Comparison of ENCODE assay signal across 9 cellular contexts in the genomic region with DNA sequence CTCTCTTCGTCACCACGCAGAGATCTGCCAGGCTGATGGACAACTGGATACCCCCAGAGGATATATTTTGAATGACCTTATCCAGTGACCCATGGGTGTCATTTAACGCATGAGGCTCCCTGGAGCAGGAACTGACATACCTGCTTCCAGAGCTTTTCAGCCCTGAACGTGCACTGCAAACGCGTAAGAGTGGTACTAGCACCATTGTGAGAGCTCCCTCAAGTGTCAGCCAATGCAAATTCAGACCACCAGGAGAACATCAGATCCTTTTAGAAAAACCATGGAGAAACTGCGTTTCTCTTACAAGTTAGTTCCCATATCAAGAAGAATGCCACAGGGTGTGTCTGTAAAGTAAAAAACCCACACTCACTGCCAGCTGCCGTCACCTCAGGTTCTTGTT. TPM values are rescaled to one million over a fixed set of nuclear protein-coding genes. Genes with fewer than 3 reads are reported as not detected.
DNase-seq lines count a peak whose midpoint lies in the region; ATAC-seq and TF ChIP-seq lines count a peak whose summit lies in the region.
"Had no signal": no experiment of that assay in that cellular context is flagged by ENCODE, and none has a peak within 500 bp of the region (broad histone marks: within the 10 kb centered on the region; RNA-seq: fewer than 3 reads in every experiment).

No MANE protein-coding gene starts in this region.

- in situ Hi-C loops in astrocyte of the spinal cord (cut with HindIII; ENCODE audit: low sequenced_read_pairs), result no loop called here

- H3F3A ChIP-seq in Loucy (ENCODE audit: low read depth), result no peaks in the 10 kb centered on the region

- no peak overlapping the region for H3K9ac ChIP-seq in Loucy (ENCODE audit: low read depth, low read length, poor library complexity, severe bottlenecking)

- no peaks in the 10 kb centered on the region for H3K4me1 ChIP-seq in Loucy (ENCODE audit: insufficient read depth, low read length, poor library complexity, severe bottlenecking)
- no peaks in the 10 kb centered on the region for H3K4me1 ChIP-seq in osteoblast (ENCODE audit: insufficient read depth, low read length)
- H3K4me1 ChIP-seq in upper lobe of left lung, result no peaks in the 10 kb centered on the region

- H4K20me1 ChIP-seq in Loucy (ENCODE audit: insufficient read depth, low read length, poor library complexity, severe bottlenecking) (no peaks in the 10 kb centered on the region), osteoblast (ENCODE audit: insufficient read depth, low read length) (no peaks in the 10 kb centered on the region)

- H3K27ac ChIP-seq in osteoblast (ENCODE audit: low read depth, low read length), result no peak overlapping the region
- no peak overlapping the region for H3K27ac ChIP-seq in upper lobe of left lung

- no peaks in the 10 kb centered on the region for H3K9me2 ChIP-seq in Loucy (replicated peaks; ENCODE audit: low read depth, low read length)

- TF ChIP-seq CTCF in Loucy (conservative IDR thresholded peaks at IDR 0.05; ENCODE audit: low read length) (peak; percentile 45), astrocyte of the spinal cord (IDR thresholded peaks at IDR 0.05; ENCODE audit: low read depth, low read length) (peak; percentile 47), osteoblast (IDR thresholded peaks at IDR 0.05; ENCODE audit: extremely low read depth, low read depth, low read length) (peak; percentile 42), upper lobe of left lung (IDR thresholded peaks at IDR 0.05) (no peak)

- no peak overlapping the region for H3K4me2 ChIP-seq in Loucy (ENCODE audit: low read depth, low read length, poor library complexity, severe bottlenecking)
- H3K4me2 ChIP-seq in osteoblast (ENCODE audit: insufficient read depth, low read length), result no peak overlapping the region

- H3K4me3 ChIP-seq in Loucy (ENCODE audit: low read length, poor library complexity, severe bottlenecking) (no peak overlapping the region), astrocyte of the spinal cord (ENCODE audit: low read depth, low read length) (no peak overlapping the region), osteoblast (ENCODE audit: insufficient read depth, low read length) (no peak overlapping the region), upper lobe of left lung (no peak overlapping the region)

- peak; percentile 63 for DNase-seq in DMS 273 (lab: John Stamatoyannopoulos, UW; ENCODE audit: unreplicated experiment)
- DNase-seq in DMS 273 treated with DMSO at 0.1 percent for 48 hours (lab: John Stamatoyannopoulos, UW), result no peak
- peak; percentile 18 for DNase-seq in astrocyte of the spinal cord (ENCODE audit: low read depth, low spot score)
- DNase-seq in osteoblast (ENCODE audit: insufficient read length, low spot score, missing footprints), result peak; percentile 87
- DNase-seq in GDM1 (lab: John Stamatoyannopoulos, UW), result no peak
- no peak for DNase-seq in NK-92 treated with Interleukin-12 subunit alpha and Interleukin-12 subunit beta, amount 100 ng/mL, for 24 hours (lab: John Stamatoyannopoulos, UW)
- no peak for DNase-seq in upper lobe of left lung
- DNase-seq: activated naive CD4-positive, alpha-beta T cell had no signal

- no peaks in the 10 kb centered on the region for H3K9me3 ChIP-seq in Loucy (ENCODE audit: insufficient read depth, low read depth, low read length)
- H3K9me3 ChIP-seq in osteoblast (ENCODE audit: low read depth, low read length), result no peaks in the 10 kb centered on the region
- peaks cover 0 to 5% (median 0%) of the 10 kb centered on the region in 4 donors for H3K9me3 ChIP-seq in upper lobe of left lung

- WGBS in upper lobe of left lung, 2 donors, result 48 to 51% methylated on average over 4 to 8 of the region's 8 CpGs

- ATAC-seq in upper lobe of left lung (ENCODE audit: low FRiP score in 2 of 2), result no peak

- H2AFZ ChIP-seq in Loucy (ENCODE audit: low read length) (peak overlapping the region; percentile 64; the same call in 1 of the 2 replicates), osteoblast (ENCODE audit: low read length) (no peak overlapping the region)

- no peak for TF ChIP-seq POLR2A in upper lobe of left lung (IDR thresholded peaks at IDR 0.05)

- H3K79me2 ChIP-seq in Loucy (ENCODE audit: insufficient read depth, low read length), result no peaks in the 10 kb centered on the region
- no peaks in the 10 kb centered on the region for H3K79me2 ChIP-seq in osteoblast (ENCODE audit: insufficient read depth, low read length)

- H3K27me3 ChIP-seq in Loucy (ENCODE audit: insufficient read depth, low read length, poor library complexity, severe bottlenecking) (no peaks in the 10 kb centered on the region), osteoblast (ENCODE audit: insufficient read depth, low read length) (peaks cover 4% of the 10 kb centered on the region), upper lobe of left lung (no peaks in the 10 kb centered on the region)

- H3K36me3 ChIP-seq in Loucy (ENCODE audit: insufficient read depth, low read length) (no peaks in the 10 kb centered on the region), osteoblast (ENCODE audit: insufficient read depth, low read length) (no peaks in the 10 kb centered on the region), upper lobe of left lung (no peaks in the 10 kb centered on the region)

- TF ChIP-seq EP300 in upper lobe of left lung (IDR thresholded peaks at IDR 0.05), result no peak

RNA-seq across cellular contexts. Expression of a gene that starts 7.3 kb away (rescaled TPM):
- total RNA-seq in osteoblast, result 3.3 and 3.5 TPM in 2 replicates
- 1 to 10 TPM in 5 of 6 donors, under 1 TPM in 1; 0.97 to 7.3 (median 2.8) TPM for total RNA-seq in upper lobe of left lung

RNA-seq across cellular contexts. Expression of a gene that starts 27.2 kb away (rescaled TPM):
- total RNA-seq in osteoblast, result under 0.01 TPM in 1 of 2 replicates, not detected in the other
- total RNA-seq in upper lobe of left lung, result 1 to 10 TPM; 2.7 to 5.1 (median 3.7) TPM

RNA-seq across cellular contexts. Expression of a gene that starts 31.9 kb away (rescaled TPM):
- total RNA-seq in osteoblast (8.3 and 14.1 TPM in 2 replicates), upper lobe of left lung (10 to 100 TPM in 5 of 6 donors, 1 to 10 TPM in 1; 3.7 to 61.8 (median 23.0) TPM)

RNA-seq across cellular contexts. Expression of a gene that starts 37.4 kb away (rescaled TPM):
- total RNA-seq in osteoblast (not detected in 2 replicates), upper lobe of left lung (under 1 TPM in 3 of 6 donors, not detected in 3; 0.09 to 0.44 (median 0.10) TPM)

RNA-seq across cellular contexts. Expression of a gene that starts 56.3 kb away (rescaled TPM):
- total RNA-seq in osteoblast (139 and 210 TPM in 2 replicates), upper lobe of left lung (100 to 1,000 TPM in 3 of 6 donors, 10 to 100 TPM in 3; 13.0 to 251 (median 86.3) TPM)

Comparison
In these comparisons a context has a peak if more than half of its experiments do, and no peak if none do; other contexts are left out.
1. DNase-seq: peak in DMS 273 (single experiment), astrocyte of the spinal cord (single experiment) and osteoblast (single experiment); none in DMS 273 treated with DMSO at 0.1 percent for 48 hours (single experiment), GDM1 (single experiment), NK-92 treated with Interleukin-12 subunit alpha and Interleukin-12 subunit beta, amount 100 ng/mL, for 24 hours (single experiment) and upper lobe of left lung (0 of 2).
2. CTCF ChIP-seq: peak in Loucy (single experiment), astrocyte of the spinal cord (single experiment) and osteoblast (single experiment); none in upper lobe of left lung (0 of 6).